Comparison of ENCODE assay signal across 14 cellular contexts in the genomic region with DNA sequence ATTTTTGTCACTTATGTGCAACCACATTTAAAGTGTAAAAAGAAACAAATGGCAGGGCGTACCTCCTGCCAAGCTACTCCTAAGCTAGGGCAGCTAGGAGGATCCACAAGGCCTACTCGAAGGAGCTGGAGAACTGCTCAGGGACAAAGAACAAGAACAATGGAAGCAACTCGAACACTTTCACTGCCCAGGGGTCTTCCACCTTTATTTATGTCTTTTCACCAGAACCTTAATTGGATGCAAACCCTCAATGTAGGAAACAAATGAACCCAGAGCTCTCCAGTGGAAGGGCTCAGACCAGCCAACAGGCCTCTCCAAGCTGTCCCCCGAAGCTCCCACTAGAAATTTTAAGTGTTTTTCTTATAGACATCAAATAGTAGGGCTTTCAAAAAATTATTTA.
"Had no signal": no experiment of that assay in that cellular context is flagged by ENCODE, and none has a peak within 500 bp of the region (broad histone marks: within the 10 kb centered on the region; RNA-seq: fewer than 3 reads in every experiment).

No MANE protein-coding gene starts in this region.

- H3K9me3 Mint-ChIP-seq: activated CD4-positive, alpha-beta T cell treated with anti-CD3 and anti-CD28 coated beads, Interleukin-2, amount 10 ng/mL, durations not matched to agents 7 days and 5 days had no signal

- H3K4me3 ChIP-seq: suprapubic skin had no signal

- H3K27me3 Mint-ChIP-seq: activated CD4-positive, alpha-beta T cell treated with anti-CD3 and anti-CD28 coated beads, Interleukin-2, amount 10 ng/mL, durations not matched to agents 7 days and 5 days had no signal

- H3K27ac ChIP-seq: suprapubic skin had no signal

- H3K27ac Mint-ChIP-seq: activated CD4-positive, alpha-beta T cell treated with anti-CD3 and anti-CD28 coated beads, Interleukin-2, amount 10 ng/mL, durations not matched to agents 7 days and 5 days; activated T-cell treated with anti-CD3 and anti-CD28 coated beads, Interleukin-2, amount 50 U/mL, for 72 hours; naive thymus-derived CD8-positive, alpha-beta T cell; stimulated activated naive CD8-positive, alpha-beta T cell treated with anti-CD3 and anti-CD28 coated beads, Interleukin-15, Interleukin-2, amounts not matched to agents 100 ng/mL and 50 ng/mL, for 24 hours had no signal

- ATAC-seq: activated T-cell treated with anti-CD3 and anti-CD28 coated beads, Interleukin-2, amount 50 U/mL, for 72 hours; naive thymus-derived CD8-positive, alpha-beta T cell; SK-N-SH treated with all-trans-retinoic acid at 6 μM for 48 hours had no signal

- H3K4me1 Mint-ChIP-seq: activated CD4-positive, alpha-beta T cell treated with anti-CD3 and anti-CD28 coated beads, Interleukin-2, amount 10 ng/mL, durations not matched to agents 7 days and 5 days had no signal

- H3K4me3 Mint-ChIP-seq: activated CD4-positive, alpha-beta T cell treated with anti-CD3 and anti-CD28 coated beads, Interleukin-2, amount 10 ng/mL, durations not matched to agents 7 days and 5 days; activated T-cell treated with anti-CD3 and anti-CD28 coated beads, Interleukin-2, amount 50 U/mL, for 72 hours; naive thymus-derived CD8-positive, alpha-beta T cell; stimulated activated naive CD8-positive, alpha-beta T cell treated with anti-CD3 and anti-CD28 coated beads, Interleukin-15, Interleukin-2, amounts not matched to agents 100 ng/mL and 50 ng/mL, for 24 hours had no signal

- DNase-seq: activated CD4-positive, alpha-beta T cell treated with anti-CD3 and anti-CD28 coated beads, Interleukin-2, amount 10 ng/mL, durations not matched to agents 7 days and 5 days; activated effector memory CD4-positive, alpha-beta T cell treated with anti-CD3 and anti-CD28 coated beads, Interleukin-2, amount 50 U/mL, for 16 hours; activated naive CD4-positive, alpha-beta T cell treated with anti-CD3 and anti-CD28 coated beads, Interleukin-2, amount 50 U/mL, for 16 hours; activated T-cell treated with anti-CD3 and anti-CD28 coated beads, Interleukin-2, amount 50 U/mL, for 72 hours; foreskin melanocyte; kidney glomerular epithelial cell; mesendoderm; naive thymus-derived CD8-positive, alpha-beta T cell; occipital lobe; T-helper 1 cell; T1000 had no signal
